ENCODE assay signal across 1 cellular context in the genomic region with DNA sequence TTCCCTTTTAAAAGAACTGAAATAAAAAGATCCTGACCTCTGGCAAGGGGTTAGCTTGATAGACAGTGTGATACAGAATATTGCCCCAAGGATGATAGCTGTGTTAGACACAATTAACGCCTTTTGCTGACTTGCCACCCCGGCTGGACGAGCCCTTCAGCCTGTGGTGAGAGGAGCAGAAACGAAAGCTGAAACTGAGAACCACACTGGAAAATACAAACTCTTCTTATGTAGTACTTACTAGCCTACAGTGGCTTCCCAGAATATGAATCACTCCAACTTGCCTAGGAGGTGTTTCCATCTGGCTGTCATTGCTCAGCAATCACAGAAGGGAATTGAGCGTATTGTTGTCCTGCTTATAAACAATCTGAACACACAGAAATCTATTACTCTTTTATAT.
TF ChIP-seq lines count a peak whose summit lies in the region.

No MANE protein-coding gene starts in this region.

TF ChIP-seq in HepG2, 621 proteins besides CTCF, POLR2A, EP300 and RAD21 (continued from another document):
- TF ChIP-seq, protein P1, sequence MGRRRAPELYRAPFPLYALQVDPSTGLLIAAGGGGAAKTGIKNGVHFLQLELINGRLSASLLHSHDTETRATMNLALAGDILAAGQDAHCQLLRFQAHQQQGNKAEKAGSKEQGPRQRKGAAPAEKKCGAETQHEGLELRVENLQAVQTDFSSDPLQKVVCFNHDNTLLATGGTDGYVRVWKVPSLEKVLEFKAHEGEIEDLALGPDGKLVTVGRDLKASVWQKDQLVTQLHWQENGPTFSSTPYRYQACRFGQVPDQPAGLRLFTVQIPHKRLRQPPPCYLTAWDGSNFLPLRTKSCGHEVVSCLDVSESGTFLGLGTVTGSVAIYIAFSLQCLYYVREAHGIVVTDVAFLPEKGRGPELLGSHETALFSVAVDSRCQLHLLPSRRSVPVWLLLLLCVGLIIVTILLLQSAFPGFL (CRISPR knock-in tag; IDR thresholded peaks at IDR 0.05): no peak
- no peak for TF ChIP-seq KDM4B (CRISPR knock-in tag; IDR thresholded peaks at IDR 0.05)
- no peak for TF ChIP-seq ZNF777 (CRISPR knock-in tag; IDR thresholded peaks at IDR 0.05)
- no peak for TF ChIP-seq HOXA3 (CRISPR knock-in tag; IDR thresholded peaks at IDR 0.05)
- TF ChIP-seq POLR2G (IDR thresholded peaks at IDR 0.05; ENCODE audit: low read depth, low read length): no peak
- TF ChIP-seq ZNF841 (CRISPR knock-in tag; IDR thresholded peaks at IDR 0.05; ENCODE audit: borderline replicate concordance): no peak
